In genomic region chr12:40152783-40153383, GRCh38 we compare ENCODE assay signal across 8 cellular contexts. TPM values are rescaled to one million over a fixed set of nuclear protein-coding genes. Genes with fewer than 3 reads are reported as not detected.
DNase-seq lines count a peak whose midpoint lies in the region; TF ChIP-seq lines count a peak whose summit lies in the region.

No MANE protein-coding gene starts in this region.

- WGBS in lower leg skin, 2 donors: 40% methylated on average over 4 of the region's 4 CpGs

- TF ChIP-seq CTCF in choroid plexus epithelial cell (conservative IDR thresholded peaks at IDR 0.05; ENCODE audit: low read depth, low read length) (peak; percentile 87), lower leg skin (IDR thresholded peaks at IDR 0.05) (no peak)

- peak; percentile 42 for DNase-seq in SIG-M5 treated with dmso at 0.1 percent for 504 hours (lab: John Stamatoyannopoulos, UW; ENCODE audit: unreplicated experiment)
- DNase-seq in SIG-M5 (lab: John Stamatoyannopoulos, UW): no peak
- DNase-seq in LoVo (ENCODE audit: low spot score): peak; percentile 57
- DNase-seq in T-helper 1 cell: peak in 4 of 5 donors; percentile 4 to 29 (median 20)
- DNase-seq in choroid plexus epithelial cell (ENCODE audit: low read depth): peak; percentile 72
- DNase-seq in lower leg skin (ENCODE audit: low spot score in 2 of 2): peak; percentile 52 to 88
- peak; percentile 2 to 9 for DNase-seq in stimulated activated CD8-positive, alpha-beta memory T cell treated with anti-CD3 and anti-CD28 coated beads, Interleukin-4, amount 100 ng/mL, for 4 hours (ENCODE audit: low read depth in 2 of 2, low spot score in 1 of 2)
- no peak for DNase-seq in NCI-H1436 treated with DMSO at 0.1 percent for 48 hours (lab: John Stamatoyannopoulos, UW)

- H3K4me3 ChIP-seq in choroid plexus epithelial cell (ENCODE audit: low read depth, low read length) (no peak overlapping the region), lower leg skin (ENCODE audit: low read depth, poor library complexity, severe bottlenecking) (no peak overlapping the region)

- TF ChIP-seq POLR2A in lower leg skin (IDR thresholded peaks at IDR 0.05): no peak

- intact Hi-C loops in lower leg skin (cut with DNase I; ENCODE audit: low total_unique reads): loop anchor here (10.0 kb wide), 1 partner anchor 162 kb away; no protein-coding TSS in a partner anchor

RNA-seq across cellular contexts. Expression of gene SLC2A13, which starts 47.0 kb away (rescaled TPM):
- 10 to 100 TPM in 3 of 4 donors, 1 to 10 TPM in 1; 9.2 to 15.2 (median 13.9) TPM for total RNA-seq in lower leg skin

Comparison
In these comparisons a context has a peak if more than half of its experiments do, and no peak if none do; other contexts are left out.
1. DNase-seq: peak in SIG-M5 treated with dmso at 0.1 percent for 504 hours (single experiment), LoVo (single experiment), T-helper 1 cell (4 of 5), choroid plexus epithelial cell (single experiment), lower leg skin (2 of 2) and stimulated activated CD8-positive, alpha-beta memory T cell treated with anti-CD3 and anti-CD28 coated beads, Interleukin-4, amount 100 ng/mL, for 4 hours (2 of 2); none in SIG-M5 (single experiment) and NCI-H1436 treated with DMSO at 0.1 percent for 48 hours (single experiment).